In the genomic region with DNA sequence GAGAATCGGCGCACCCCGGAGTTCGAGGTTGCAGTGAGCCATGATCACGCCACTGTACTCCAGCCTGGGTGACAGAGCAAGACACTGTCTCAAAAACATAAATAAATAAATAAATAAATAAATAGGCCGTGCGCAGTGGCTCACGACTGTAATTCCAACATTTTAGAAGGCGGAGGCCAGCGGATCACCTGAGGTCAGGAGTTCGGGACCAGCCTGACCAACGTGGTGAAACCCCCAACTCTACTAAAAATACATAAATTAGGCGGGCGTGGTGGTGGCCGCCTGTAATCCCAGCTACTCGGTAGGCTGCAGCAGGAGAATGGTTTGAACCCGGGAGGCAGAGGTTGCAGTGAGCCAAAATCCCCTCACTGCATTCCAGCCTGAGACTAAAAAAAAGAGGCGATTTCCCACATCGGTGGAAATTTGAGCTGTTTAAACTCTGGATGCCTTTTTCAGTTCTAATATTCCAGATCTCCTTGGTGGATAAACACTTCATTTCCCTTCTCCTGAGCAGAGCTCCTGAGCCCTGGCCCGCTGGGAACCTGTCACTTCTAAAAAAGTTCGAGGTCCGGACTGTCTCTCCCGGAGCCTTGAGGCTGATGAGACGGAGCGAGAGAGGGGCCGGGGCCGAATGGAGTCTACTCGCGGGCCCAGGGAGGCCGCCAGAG, we compare ENCODE assay signal across 8 cellular contexts. TPM values are rescaled to one million over a fixed set of nuclear protein-coding genes. Genes with fewer than 3 reads are reported as not detected.
DNase-seq lines count a peak whose midpoint lies in the region; ATAC-seq, FAIRE-seq and TF ChIP-seq lines count a peak whose summit lies in the region.

No MANE protein-coding gene starts in this region.

- H3K14ac ChIP-seq in IMR-90 (replicated peaks; ENCODE audit: low read depth, low read length): peak overlapping the region; percentile 4; the same call in 1 of the 2 replicates

- peaks cover 10% of the 10 kb centered on the region for H3K9me1 ChIP-seq in IMR-90 (ENCODE audit: insufficient read depth, low read length)

- peak; percentile 66 for TF ChIP-seq RAD21 in IMR-90 (IDR thresholded peaks at IDR 0.05; ENCODE audit: low read length)

- no peak for ATAC-seq in IMR-90 (ENCODE audit: low read depth)
- no peak for ATAC-seq in central memory CD8-positive, alpha-beta T cell (replicated peaks; ENCODE audit: extremely low read depth, poor library complexity, severe bottlenecking)
- no peak for ATAC-seq in naive thymus-derived CD4-positive, alpha-beta T cell
- ATAC-seq in left colon: no peak

- intact Hi-C loops in IMR-90 (cut with micrococcal nuclease): loop anchor here (1.0 to 10.0 kb wide), 5 partner anchors 28 to 251 kb away; a partner anchor contains a TSS
- intact Hi-C loops in naive thymus-derived CD4-positive, alpha-beta T cell (cut with micrococcal nuclease): loop anchor here (1.0 to 10.0 kb wide), 25 partner anchors 11 to 1731 kb away; a partner anchor contains a TSS
- intact Hi-C loops in left colon (cut with DNase I, micrococcal nuclease): loop anchor here in 1 of 2 donors (5.0 kb wide), 1 partner anchor 189 kb away; no protein-coding TSS in a partner anchor

- H4K91ac ChIP-seq in IMR-90 (ENCODE audit: insufficient read depth, low read depth, low read length): no peak overlapping the region

- no peak overlapping the region for H2BK120ac ChIP-seq in IMR-90 (ENCODE audit: low read depth, low read length)

- TF ChIP-seq CTCF in IMR-90 (conservative IDR thresholded peaks at IDR 0.05; ENCODE audit: low read depth, low read length): peak; percentile 93; the same call in 1 of the 2 replicates

- POLR2A ChIA-PET in IMR-90 (lab: Charles Lee; ENCODE audit: unreplicated experiment): no interaction called here
- POLR2A ChIA-PET in naive thymus-derived CD4-positive, alpha-beta T cell (lab: Charles Lee): interaction anchor here (0.6 to 9.0 kb wide), 12 partner anchors 9 to 242 kb away, joined by 3 to 90 read pairs (median 4); a partner anchor contains a TSS

- peak overlapping the region; percentile 86 to 100 (median 98) for H3K4me2 ChIP-seq in BLaER1 treated with 17β-estradiol and CSF1 and Interleukin-3, amounts not matched to agents 10 nM and 100 nM
- peak overlapping the region; percentile 91 for H3K4me2 ChIP-seq in IMR-90 (ENCODE audit: low read depth, low read length)

- H2AK9ac ChIP-seq in IMR-90 (replicated peaks; ENCODE audit: low read depth, low read length, poor library complexity): no peak overlapping the region

- peaks cover 13 to 29% of the 10 kb centered on the region in 2 experiments for H3K79me1 ChIP-seq in IMR-90 (ENCODE audit: low read depth in 1 of 2, low read length in 2 of 2)

- peaks cover 36% of the 10 kb centered on the region for H3K4me1 Mint-ChIP-seq in central memory CD8-positive, alpha-beta T cell
- peaks cover 17 to 41% (median 35%) of the 10 kb centered on the region in 7 donors for H3K4me1 Mint-ChIP-seq in naive thymus-derived CD4-positive, alpha-beta T cell

- peaks cover 39% of the 10 kb centered on the region for H3K36me3 Mint-ChIP-seq in central memory CD8-positive, alpha-beta T cell (ENCODE audit: insufficient read depth)
- peaks cover 0 to 29% (median 4%) of the 10 kb centered on the region in 5 donors for H3K36me3 Mint-ChIP-seq in naive thymus-derived CD4-positive, alpha-beta T cell

- no peaks in the 10 kb centered on the region for H3K9me3 ChIP-seq in BLaER1 treated with 17β-estradiol and CSF1 and Interleukin-3, amounts not matched to agents 10 nM and 100 nM (replicated peaks in 1 of 11)
- no peaks in the 10 kb centered on the region for H3K9me3 ChIP-seq in IMR-90 (ENCODE audit: control insufficient read depth, insufficient read depth, low read length)
- H3K9me3 ChIP-seq in naive thymus-derived CD4-positive, alpha-beta T cell (ENCODE audit: control insufficient read depth in 2 of 3, low read length in 3 of 3): no peaks in the 10 kb centered on the region

- peak overlapping the region; percentile 78 to 97 (median 86) for H3K9ac ChIP-seq in BLaER1 treated with 17β-estradiol and CSF1 and Interleukin-3, amounts not matched to agents 10 nM and 100 nM
- peak overlapping the region; percentile 64 for H3K9ac ChIP-seq in IMR-90 (ENCODE audit: low read depth, low read length)

- CTCF ChIA-PET in IMR-90 (lab: Yijun Ruan, JAX): interaction anchor here (0.6 to 1.4 kb wide), 11 partner anchors 9 to 240 kb away, joined by 3 to 6 read pairs (median 3); no protein-coding TSS in a partner anchor
- CTCF ChIA-PET in naive thymus-derived CD4-positive, alpha-beta T cell (lab: Charles Lee): interaction anchor here (0.6 to 6.0 kb wide), 14 partner anchors 9 to 270 kb away, joined by 3 to 40 read pairs (median 5); a partner anchor contains a TSS

- peak overlapping the region; percentile 100 for H3K27ac Mint-ChIP-seq in central memory CD8-positive, alpha-beta T cell (ENCODE audit: low read depth)
- peak overlapping the region; percentile 94 to 100 (median 100) for H3K27ac Mint-ChIP-seq in naive thymus-derived CD4-positive, alpha-beta T cell

- H3K4me3 ChIP-seq in BLaER1 treated with 17β-estradiol and CSF1 and Interleukin-3, amounts not matched to agents 10 nM and 100 nM: peak overlapping the region; percentile 64 to 91 (median 76)
- H3K4me3 ChIP-seq in IMR-90 (ENCODE audit: insufficient read depth, low read depth, low read length): peak overlapping the region; percentile 51
- peak overlapping the region; percentile 78 for H3K4me3 ChIP-seq in naive thymus-derived CD4-positive, alpha-beta T cell (ENCODE audit: low read length)

- H3K4me1 ChIP-seq in BLaER1 treated with 17β-estradiol and CSF1 and Interleukin-3, amounts not matched to agents 10 nM and 100 nM: peaks cover 27 to 39% (median 35%) of the 10 kb centered on the region in 10 experiments
- peaks cover 7% of the 10 kb centered on the region for H3K4me1 ChIP-seq in IMR-90 (ENCODE audit: control insufficient read depth, insufficient read depth, low read length)
- peaks cover 16 to 19% of the 10 kb centered on the region in 2 donors for H3K4me1 ChIP-seq in naive thymus-derived CD4-positive, alpha-beta T cell (ENCODE audit: control insufficient read depth in 2 of 2, insufficient read depth in 2 of 2, low read length in 2 of 2)

- H4K20me1 ChIP-seq in BLaER1 treated with 17β-estradiol and CSF1 and Interleukin-3, amounts not matched to agents 10 nM and 100 nM: peaks cover 0 to 24% (median 14%) of the 10 kb centered on the region in 11 experiments; a peak in 12 of 22 replicates
- H4K20me1 ChIP-seq in IMR-90 (ENCODE audit: insufficient read depth, low read length): 0 out of 2 replicates have a peak, but pooled peaks cover 3% of the 10 kb centered on the region

- TF ChIP-seq POLR2A in IMR-90 (IDR thresholded peaks at IDR 0.05; ENCODE audit: low read depth, low read length): no peak

- H4K5ac ChIP-seq in IMR-90 (ENCODE audit: low read depth, low read length): no peak overlapping the region; the same call in 1 of the 2 replicates

- no peak overlapping the region for H2BK5ac ChIP-seq in IMR-90 (ENCODE audit: low read depth, low read length, poor library complexity, severe bottlenecking)

- H3K27me3 Mint-ChIP-seq in central memory CD8-positive, alpha-beta T cell: no peaks in the 10 kb centered on the region
- H3K27me3 Mint-ChIP-seq in naive thymus-derived CD4-positive, alpha-beta T cell: peaks cover 0 to 4% (median 0%) of the 10 kb centered on the region in 5 donors

- DNase-seq in IMR-90 (no peak), medulla oblongata (ENCODE audit: extremely low spot score) (no peak), HTR-8/SVneo (ENCODE audit: insufficient read length, low spot score) (no peak), EL (no peak), left colon (no peak)
- DNase-seq in central memory CD8-positive, alpha-beta T cell (ENCODE audit: low spot score in 2 of 2): no peak
- DNase-seq in naive thymus-derived CD4-positive, alpha-beta T cell: no peak

- H4K8ac ChIP-seq in IMR-90 (ENCODE audit: low read depth in 2 of 2, low read length in 2 of 2): peak overlapping the region in 1 of 2 experiments; percentile 22; a peak in 1 of 4 replicates

- H3K23ac ChIP-seq in IMR-90 (ENCODE audit: low read depth, low read length): peak overlapping the region; percentile 20; the same call in 1 of the 2 replicates

- BruUV-seq in IMR-90 (replicated peaks; lab: Mats Ljungman, UMichigan): TSS peak; percentile 90

- peak overlapping the region; percentile 74 to 97 (median 88) for H3K27ac ChIP-seq in BLaER1 treated with 17β-estradiol and CSF1 and Interleukin-3, amounts not matched to agents 10 nM and 100 nM
- peak overlapping the region; percentile 38 for H3K27ac ChIP-seq in IMR-90 (ENCODE audit: insufficient read depth, low read length)
- H3K27ac ChIP-seq in naive thymus-derived CD4-positive, alpha-beta T cell (ENCODE audit: low read depth, low read length): peak overlapping the region; percentile 100

- H2AK5ac ChIP-seq in IMR-90 (ENCODE audit: low read depth, low read length): no peak overlapping the region

- no peak overlapping the region for H2BK15ac ChIP-seq in IMR-90 (ENCODE audit: low read depth, low read length)

- H3K4ac ChIP-seq in IMR-90 (ENCODE audit: low read depth, low read length): no peak overlapping the region

- dilution Hi-C loops in IMR-90 (cut with HindIII; ENCODE audit: low sequenced_read_pairs, unreplicated experiment): no loop called here

- FAIRE-seq in HTR-8/SVneo (lab: Jason Lieb, UNC): no peak

- H3K4me3 Mint-ChIP-seq in central memory CD8-positive, alpha-beta T cell: peak overlapping the region; percentile 95
- peak overlapping the region; percentile 92 to 99 (median 96) for H3K4me3 Mint-ChIP-seq in naive thymus-derived CD4-positive, alpha-beta T cell

- H3K56ac ChIP-seq in IMR-90 (ENCODE audit: extremely low read depth, insufficient read depth, low read length): no peak overlapping the region

- in situ Hi-C loops in IMR-90 (cut with MboI; ENCODE audit: low sequenced_read_pairs): loop anchor here (5.0 kb wide), 1 partner anchor 84 kb away; no protein-coding TSS in a partner anchor

- H3K27me3 ChIP-seq in BLaER1 treated with 17β-estradiol and CSF1 and Interleukin-3, amounts not matched to agents 10 nM and 100 nM: no peaks in the 10 kb centered on the region
- H3K27me3 ChIP-seq in IMR-90 (ENCODE audit: control insufficient read depth, insufficient read depth, low read length): no peaks in the 10 kb centered on the region
- H3K27me3 ChIP-seq in naive thymus-derived CD4-positive, alpha-beta T cell (ENCODE audit: control insufficient read depth in 2 of 2, insufficient read depth in 2 of 2, low read length in 2 of 2): no peaks in the 10 kb centered on the region

- no peak overlapping the region for H2BK20ac ChIP-seq in IMR-90 (ENCODE audit: low read depth, low read length)

- no peak overlapping the region for H3K18ac ChIP-seq in IMR-90 (ENCODE audit: low read depth, low read length)

- peaks cover 4 to 21% (median 12%) of the 10 kb centered on the region in 11 experiments; a peak in 16 of 22 replicates for H3K36me3 ChIP-seq in BLaER1 treated with 17β-estradiol and CSF1 and Interleukin-3, amounts not matched to agents 10 nM and 100 nM
- peaks cover 6% of the 10 kb centered on the region; the same call in 1 of the 2 replicates for H3K36me3 ChIP-seq in IMR-90 (ENCODE audit: control insufficient read depth, insufficient read depth, low read length)
- peaks cover 0 to 23% (median 9%) of the 10 kb centered on the region in 3 experiments for H3K36me3 ChIP-seq in naive thymus-derived CD4-positive, alpha-beta T cell (ENCODE audit: control insufficient read depth in 2 of 3, insufficient read depth in 3 of 3, low read length in 3 of 3)

- H3K9me3 Mint-ChIP-seq in central memory CD8-positive, alpha-beta T cell: no peaks in the 10 kb centered on the region
- no peaks in the 10 kb centered on the region for H3K9me3 Mint-ChIP-seq in naive thymus-derived CD4-positive, alpha-beta T cell

- peak overlapping the region; percentile 94 for H2AFZ ChIP-seq in IMR-90 (replicated peaks; ENCODE audit: low read length, poor library complexity)

- WGBS in IMR-90 (ENCODE audit: extremely low coverage in 2 of 2, insufficient read length in 1 of 2), 2 experiments: no CpG with 5 or more reads among the region's 30 CpGs

RNA-seq across cellular contexts. Expression of a gene that starts 2.0 kb away (rescaled TPM):
- total RNA-seq in IMR-90 (2012; rRNA removed) (16.1 TPM in 2 replicates), left colon (10 to 100 TPM; 17.0 to 37.6 TPM)
- polyA plus RNA-seq in IMR-90 (2012; rRNA removed): 32.3 and 34.7 TPM in 2 replicates
- 27.9 and 40.3 TPM in 2 replicates for polyA plus RNA-seq in IMR-90 (2012; cell fraction: cytosol; rRNA removed)
- polyA plus RNA-seq in IMR-90 (2012; cell fraction: nucleus; rRNA removed; ENCODE audit: low replicate concordance): 81.8 and 143 TPM in 2 replicates
- total RNA-seq in naive thymus-derived CD4-positive, alpha-beta T cell: 100 to 1,000 TPM; 146 to 271 (median 222) TPM
- polyA plus RNA-seq in naive thymus-derived CD4-positive, alpha-beta T cell: 10 to 100 TPM in 1 of 2 donors, 1 to 10 TPM in 1; 8.7 to 13.1 TPM

RNA-seq across cellular contexts. Expression of a gene that starts 25.0 kb away (rescaled TPM):
- 1.4 and 2.0 TPM in 2 replicates for total RNA-seq in IMR-90 (2012; rRNA removed)
- polyA plus RNA-seq in IMR-90 (2012; rRNA removed): 4.4 and 5.8 TPM in 2 replicates
- polyA plus RNA-seq in IMR-90 (2012; cell fraction: cytosol; rRNA removed): 2.1 and 6.4 TPM in 2 replicates
- 6.6 and 10.9 TPM in 2 replicates for polyA plus RNA-seq in IMR-90 (2012; cell fraction: nucleus; rRNA removed; ENCODE audit: low replicate concordance)
- 10 to 100 TPM in 3 of 5 experiments, 1 to 10 TPM in 2; 3.5 to 16.9 (median 11.2) TPM for total RNA-seq in naive thymus-derived CD4-positive, alpha-beta T cell
- polyA plus RNA-seq in naive thymus-derived CD4-positive, alpha-beta T cell: 1 to 10 TPM; 3.9 to 4.5 TPM
- 10 to 100 TPM in 1 of 2 donors, 1 to 10 TPM in 1; 4.1 to 26.1 TPM for total RNA-seq in left colon

RNA-seq across cellular contexts. Expression of a gene that starts 27.1 kb away (rescaled TPM):
- total RNA-seq in IMR-90 (2012; rRNA removed): 2.5 and 3.0 TPM in 2 replicates
- 8.4 and 13.6 TPM in 2 replicates for polyA plus RNA-seq in IMR-90 (2012; rRNA removed)
- 18.3 and 20.0 TPM in 2 replicates for polyA plus RNA-seq in IMR-90 (2012; cell fraction: cytosol; rRNA removed)
- 23.1 and 53.1 TPM in 2 replicates for polyA plus RNA-seq in IMR-90 (2012; cell fraction: nucleus; rRNA removed; ENCODE audit: low replicate concordance)
- total RNA-seq in naive thymus-derived CD4-positive, alpha-beta T cell: 10 to 100 TPM; 10.8 to 21.0 (median 14.1) TPM
- 10 to 100 TPM; 26.7 to 40.4 TPM for polyA plus RNA-seq in naive thymus-derived CD4-positive, alpha-beta T cell
- total RNA-seq in left colon: 10 to 100 TPM; 22.5 to 27.8 TPM

RNA-seq across cellular contexts. Expression of a gene that starts 38.8 kb away (rescaled TPM):
- 43.6 and 55.7 TPM in 2 replicates for total RNA-seq in IMR-90 (2012; rRNA removed)
- 84.9 and 87.6 TPM in 2 replicates for polyA plus RNA-seq in IMR-90 (2012; rRNA removed)
- polyA plus RNA-seq in IMR-90 (2012; cell fraction: cytosol; rRNA removed): 81.3 and 97.7 TPM in 2 replicates
- polyA plus RNA-seq in IMR-90 (2012; cell fraction: nucleus; rRNA removed; ENCODE audit: low replicate concordance): 105 and 123 TPM in 2 replicates
- 10 to 100 TPM; 27.0 to 69.0 (median 31.9) TPM for total RNA-seq in naive thymus-derived CD4-positive, alpha-beta T cell
- polyA plus RNA-seq in naive thymus-derived CD4-positive, alpha-beta T cell: 10 to 100 TPM; 60.1 to 67.2 TPM
- 10 to 100 TPM; 25.4 to 27.8 TPM for total RNA-seq in left colon

RNA-seq across cellular contexts. Expression of a gene that starts 57.8 kb away (rescaled TPM):
- total RNA-seq in IMR-90 (2012; rRNA removed): not detected in 2 replicates
- not detected in 2 replicates for polyA plus RNA-seq in IMR-90 (2012; rRNA removed)
- polyA plus RNA-seq in IMR-90 (2012; cell fraction: cytosol; rRNA removed): 0.04 TPM in 1 of 2 replicates, not detected in the other
- not detected in 2 replicates for polyA plus RNA-seq in IMR-90 (2012; cell fraction: nucleus; rRNA removed; ENCODE audit: low replicate concordance)
- under 1 TPM in 4 of 5 experiments, not detected in 1; 0.19 to 0.78 (median 0.51) TPM for total RNA-seq in naive thymus-derived CD4-positive, alpha-beta T cell
- polyA plus RNA-seq in naive thymus-derived CD4-positive, alpha-beta T cell: under 1 TPM; 0.32 to 0.41 TPM
- 1 to 10 TPM; 2.1 to 2.2 TPM for total RNA-seq in left colon

Comparison
In these comparisons a context has a peak if more than half of its experiments do, and no peak if none do; other contexts are left out.
1. H3K27ac ChIP-seq: peak in every context shown above with its lines; median percentile 100 in naive thymus-derived CD4-positive, alpha-beta T cell; 88 in BLaER1 treated with 17β-estradiol and CSF1 and Interleukin-3, amounts not matched to agents 10 nM and 100 nM; 38 in IMR-90.